2 cellular contexts compared by ENCODE assay signal in genomic region chr7:151868805-151869188, GRCh38.
TF ChIP-seq lines count a peak whose summit lies in the region.

No MANE protein-coding gene starts in this region.

TF ChIP-seq in GM23338, 12 proteins besides CTCF, POLR2A, EP300 and RAD21:
- TF ChIP-seq EZH2 (IDR thresholded peaks at IDR 0.05; ENCODE audit: low read depth, unreplicated experiment), result no peak
- TF ChIP-seq ZNF331 (CRISPR knock-in tag; IDR thresholded peaks at IDR 0.05; ENCODE audit: low read depth), result no peak
- no peak for TF ChIP-seq REST (IDR thresholded peaks at IDR 0.05; ENCODE audit: unreplicated experiment)
- TF ChIP-seq POLR2AphosphoS5 (IDR thresholded peaks at IDR 0.05; ENCODE audit: low read depth), result no peak
- no peak for TF ChIP-seq EZH2phosphoT487 (IDR thresholded peaks at IDR 0.05; ENCODE audit: unreplicated experiment)
- TF ChIP-seq ETS1 (IDR thresholded peaks at IDR 0.05), result no peak
- no peak for TF ChIP-seq JUNB (IDR thresholded peaks at IDR 0.05; ENCODE audit: unreplicated experiment)
- no peak for TF ChIP-seq CREB1 (CRISPR knock-in tag; IDR thresholded peaks at IDR 0.05; ENCODE audit: low read depth)
- no peak for TF ChIP-seq ZNF114 (CRISPR knock-in tag; IDR thresholded peaks at IDR 0.05)
- no peak for TF ChIP-seq NANOG (IDR thresholded peaks at IDR 0.05; ENCODE audit: borderline replicate concordance)
- no peak for TF ChIP-seq ZNF462 (CRISPR knock-in tag; IDR thresholded peaks at IDR 0.05)

TF ChIP-seq in K562, 482 proteins besides CTCF, POLR2A, EP300 and RAD21:
- no peak for TF ChIP-seq AFF1 (IDR thresholded peaks at IDR 0.05; ENCODE audit: low read depth in 1 of 2, partially characterized antibody in 2 of 2)
- no peak for TF ChIP-seq ZNF408 (CRISPR knock-in tag; IDR thresholded peaks at IDR 0.05; ENCODE audit: low read depth)
- TF ChIP-seq ZC3H11A (IDR thresholded peaks at IDR 0.05; ENCODE audit: low read depth, low read length), result no peak
- no peak for TF ChIP-seq DLX4 (CRISPR knock-in tag; IDR thresholded peaks at IDR 0.05)
- no peak for TF ChIP-seq SNRNP70 (optimal IDR thresholded peaks at IDR 0.05; ENCODE audit: low read depth, low read length)
